Comparison of ENCODE assay signal across 15 cellular contexts in genomic region chr4:24799544-24800272, GRCh38. TPM values are rescaled to one million over a fixed set of nuclear protein-coding genes. Genes with fewer than 3 reads are reported as not detected.
DNase-seq lines count a peak whose midpoint lies in the region; ATAC-seq and TF ChIP-seq lines count a peak whose summit lies in the region.
"Had no signal": no experiment of that assay in that cellular context is flagged by ENCODE, and none has a peak within 500 bp of the region (broad histone marks: within the 10 kb centered on the region; RNA-seq: fewer than 3 reads in every experiment).

No MANE protein-coding gene starts in this region.

- peaks cover 14% of the 10 kb centered on the region for H3K27me3 Mint-ChIP-seq in glutamatergic neuron (ENCODE audit: unreplicated experiment)
- H3K27me3 Mint-ChIP-seq in osteocyte (ENCODE audit: unreplicated experiment), result peaks cover 4% of the 10 kb centered on the region

- peaks cover 12% of the 10 kb centered on the region for H3K4me1 Mint-ChIP-seq in glutamatergic neuron (ENCODE audit: low read depth, unreplicated experiment)
- peaks cover 28% of the 10 kb centered on the region for H3K4me1 Mint-ChIP-seq in osteocyte (ENCODE audit: unreplicated experiment)

- H3K36me3 Mint-ChIP-seq in glutamatergic neuron (ENCODE audit: unreplicated experiment) (peaks cover 12% of the 10 kb centered on the region), osteocyte (ENCODE audit: unreplicated experiment) (no peaks in the 10 kb centered on the region)
- H3K36me3 Mint-ChIP-seq: activated naive CD8-positive, alpha-beta T cell had no signal

- no peaks in the 10 kb centered on the region for H3K27me3 ChIP-seq in ascending aorta

- H3K27ac Mint-ChIP-seq in glutamatergic neuron (ENCODE audit: unreplicated experiment) (no peak overlapping the region), osteocyte (ENCODE audit: unreplicated experiment) (no peak overlapping the region)
- H3K27ac Mint-ChIP-seq: activated naive CD8-positive, alpha-beta T cell had no signal

- H3K9me3 ChIP-seq in ascending aorta, result no peaks in the 10 kb centered on the region
- H3K9me3 ChIP-seq: transverse colon had no signal

- H3K9me3 Mint-ChIP-seq in glutamatergic neuron (ENCODE audit: unreplicated experiment) (peaks cover 5% of the 10 kb centered on the region), osteocyte (ENCODE audit: unreplicated experiment) (no peaks in the 10 kb centered on the region)

- H3K4me3 ChIP-seq in ascending aorta, result peak overlapping the region; percentile 12 to 32

- ATAC-seq in HG03439 (IDR thresholded peaks at IDR 0.05; ENCODE audit: unreplicated experiment), result no peak

- H3K4me3 Mint-ChIP-seq in glutamatergic neuron (ENCODE audit: unreplicated experiment) (no peak overlapping the region), osteocyte (ENCODE audit: unreplicated experiment) (no peak overlapping the region)
- H3K4me3 Mint-ChIP-seq: activated naive CD8-positive, alpha-beta T cell had no signal

- intact Hi-C loops in ascending aorta (cut with DNase I), result loop anchor here (5.0 kb wide), 3 partner anchors 38 to 327 kb away; no protein-coding TSS in a partner anchor

- peaks cover 10 to 37% of the 10 kb centered on the region in 2 donors for H3K4me1 ChIP-seq in ascending aorta

- H3K36me3 ChIP-seq in ascending aorta, result no peaks in the 10 kb centered on the region
- H3K36me3 ChIP-seq: transverse colon, WERI-Rb-1 had no signal

- DNase-seq in AG20443 (ENCODE audit: low spot score) (peak; percentile 43), ascending aorta (ENCODE audit: low spot score in 2 of 2) (no peak), glutamatergic neuron (peak; percentile 46), osteocyte (ENCODE audit: extremely low spot score, unreplicated experiment) (peak; percentile 84), NCI-H524 (lab: John Stamatoyannopoulos, UW) (no peak), NCI-H446 (lab: John Stamatoyannopoulos, UW) (no peak), SK-N-DZ (ENCODE audit: low spot score) (no peak)
- DNase-seq: activated CD8-positive, alpha-beta memory T cell treated with anti-CD3 and anti-CD28 coated beads, Interleukin-2, amount 50 U/mL, for 48 hours; NCI-H1092; transverse colon; WERI-Rb-1 had no signal

- H3K27ac ChIP-seq in ascending aorta, result peak overlapping the region; percentile 62 to 64
- H3K27ac ChIP-seq: WERI-Rb-1 had no signal

- TF ChIP-seq CTCF in ascending aorta (IDR thresholded peaks at IDR 0.05), result no peak
- TF ChIP-seq CTCF in glutamatergic neuron (IDR thresholded peaks at IDR 0.05; ENCODE audit: partially characterized antibody, unreplicated experiment), result no peak
- no peak for TF ChIP-seq CTCF in osteocyte (IDR thresholded peaks at IDR 0.05)

RNA-seq across cellular contexts. Expression of gene SOD3, which starts 4.3 kb away (rescaled TPM):
- 893 TPM for total RNA-seq in ascending aorta
- total RNA-seq in glutamatergic neuron (ENCODE audit: unreplicated experiment), result not detected
- total RNA-seq in osteocyte, result 3.4 and 4.5 TPM in 2 replicates
- 0.99 TPM in 1 of 2 replicates, not detected in the other for polyA plus RNA-seq in SK-N-DZ (2014; cell fraction: cytosol; rRNA removed)
- polyA plus RNA-seq in SK-N-DZ (2014; cell fraction: nucleus; rRNA removed), result not detected in 2 replicates
- total RNA-seq: OCI-LY7 had no signal
- polyA plus RNA-seq: neural cell had no signal

Comparison
In these comparisons a context has a peak if more than half of its experiments do, and no peak if none do; other contexts are left out.
1. DNase-seq: peak in AG20443 (single experiment), glutamatergic neuron (single experiment) and osteocyte (single experiment); none in ascending aorta (0 of 2), NCI-H524 (0 of 2), NCI-H446 (0 of 2) and SK-N-DZ (single experiment).
2. RNA of gene SOD3, which starts 4.3 kb away (total RNA-seq): 893 TPM in ascending aorta (single experiment); 3.4 to 4.5 TPM in osteocyte and not detected in glutamatergic neuron (single experiment); every median in the first group is over 100 times any median in the second.